25 cellular contexts compared by ENCODE assay signal in the genomic region with DNA sequence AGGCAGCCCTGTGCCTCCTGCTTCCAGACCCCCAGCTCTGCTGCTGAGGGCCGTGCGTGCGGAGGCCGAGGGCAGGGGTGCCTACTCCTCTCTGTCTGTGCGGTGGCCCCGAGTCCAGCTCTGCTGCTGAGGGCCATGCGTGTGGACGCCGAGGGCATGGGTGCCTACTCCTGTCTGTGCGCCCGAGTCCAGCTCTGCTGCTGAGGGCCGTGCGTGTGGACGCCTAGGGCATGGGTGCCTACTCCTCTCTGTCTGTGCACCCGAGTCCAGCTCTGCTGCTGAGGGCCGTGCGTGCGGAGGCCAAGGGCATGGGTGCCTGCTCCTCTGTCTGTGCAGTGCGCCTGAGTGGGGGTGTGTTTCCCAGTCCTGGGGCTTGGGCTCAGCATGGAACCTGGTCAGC.
"Had no signal": no experiment of that assay in that cellular context is flagged by ENCODE, and none has a peak within 500 bp of the region (broad histone marks: within the 10 kb centered on the region; RNA-seq: fewer than 3 reads in every experiment).

No MANE protein-coding gene starts in this region.

- H3K4me2 ChIP-seq: PC-9 had no signal

- H3K27ac Mint-ChIP-seq: activated B cell treated with CpG ODN at 0.5 μM for 24 hours; activated CD4-positive, alpha-beta memory T cell treated with anti-CD3 and anti-CD28 coated beads, Interleukin-2, amount 10 ng/mL, durations not matched to agents 7 days and 5 days; activated naive CD4-positive, alpha-beta T cell treated with anti-CD3 and anti-CD28 coated beads for 36 hours; activated naive CD8-positive, alpha-beta T cell; activated T-helper 17 cell treated with anti-CD3 and anti-CD28 coated beads, Interleukin-2, amount 50 U/mL, for 72 hours; IgD-negative memory B cell had no signal

- H3K36me3 Mint-ChIP-seq: activated naive CD8-positive, alpha-beta T cell; IgD-negative memory B cell had no signal

- ATAC-seq: activated T-helper 17 cell treated with anti-CD3 and anti-CD28 coated beads, Interleukin-2, amount 50 U/mL, for 72 hours; T-helper 17 cell had no signal

- H2AFZ ChIP-seq: PC-9 had no signal

- H3K27me3 Mint-ChIP-seq: activated naive CD8-positive, alpha-beta T cell; IgD-negative memory B cell; T-helper 17 cell had no signal

- H3K4me3 Mint-ChIP-seq: activated B cell treated with CpG ODN at 0.5 μM for 24 hours; activated CD4-positive, alpha-beta memory T cell treated with anti-CD3 and anti-CD28 coated beads, Interleukin-2, amount 10 ng/mL, durations not matched to agents 7 days and 5 days; activated naive CD4-positive, alpha-beta T cell treated with anti-CD3 and anti-CD28 coated beads for 36 hours; activated naive CD8-positive, alpha-beta T cell; activated T-helper 17 cell treated with anti-CD3 and anti-CD28 coated beads, Interleukin-2, amount 50 U/mL, for 72 hours; T-helper 17 cell had no signal

- H3K27me3 ChIP-seq: brain microvascular endothelial cell, cardiac muscle cell had no signal

- H3K27ac ChIP-seq: brain microvascular endothelial cell, PC-9 had no signal

- DNase-seq: activated B cell treated with CpG ODN at 0.5 μM for 24 hours; activated CD4-positive, alpha-beta memory T cell treated with anti-CD3 and anti-CD28 coated beads, Interleukin-2, amount 10 ng/mL, durations not matched to agents 7 days and 5 days; activated CD4-positive, alpha-beta T cell treated with anti-CD3 and anti-CD28 coated beads for 1 hour; activated CD4-positive, alpha-beta T cell treated with anti-CD3 and anti-CD28 coated beads, Interleukin-2, amount 50 U/mL, for 1 hour; activated gamma-delta T cell; activated naive CD4-positive, alpha-beta T cell treated with anti-CD3 and anti-CD28 coated beads for 36 hours; activated T-cell treated with anti-CD3 and anti-CD28 coated beads for 4 hours; activated T-cell treated with anti-CD3 and anti-CD28 coated beads, Interleukin-2, amount 50 U/mL, for 48 hours; amygdala; brain microvascular endothelial cell; KG1; NCI-H1092; NCI-H1417; NCI-H1694; NCI-H2029 treated with DMSO at 0.1 percent for 48 hours; NCI-H345; NCI-H510A; PC-9; SIG-M5; T-helper 17 cell; T-helper 9 cell had no signal

- H3K9me3 Mint-ChIP-seq: activated B cell treated with CpG ODN at 0.5 μM for 24 hours; activated CD4-positive, alpha-beta memory T cell treated with anti-CD3 and anti-CD28 coated beads, Interleukin-2, amount 10 ng/mL, durations not matched to agents 7 days and 5 days; activated naive CD4-positive, alpha-beta T cell treated with anti-CD3 and anti-CD28 coated beads for 36 hours; activated T-helper 17 cell treated with anti-CD3 and anti-CD28 coated beads, Interleukin-2, amount 50 U/mL, for 72 hours; IgD-negative memory B cell had no signal

- H3K4me1 Mint-ChIP-seq: activated T-helper 17 cell treated with anti-CD3 and anti-CD28 coated beads, Interleukin-2, amount 50 U/mL, for 72 hours had no signal
